Comparison of ENCODE assay signal across 19 cellular contexts in the genomic region with DNA sequence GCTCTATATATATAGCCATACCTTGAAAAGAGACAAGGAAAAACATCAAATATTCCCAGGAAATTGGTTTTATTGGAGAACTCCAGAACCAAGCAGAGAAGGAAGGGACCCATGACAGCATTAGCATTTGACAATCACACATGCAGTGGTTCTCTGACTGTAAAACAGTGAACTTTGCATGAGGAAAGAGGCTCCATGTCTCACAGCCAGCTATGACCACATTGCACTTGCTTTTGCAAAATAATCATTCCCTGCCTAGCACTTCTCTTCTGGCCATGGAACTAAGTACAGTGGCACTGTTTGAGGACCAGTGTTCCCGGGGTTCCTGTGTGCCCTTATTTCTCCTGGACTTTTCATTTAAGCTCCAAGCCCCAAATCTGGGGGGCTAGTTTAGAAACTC.
DNase-seq lines count a peak whose midpoint lies in the region; ATAC-seq and TF ChIP-seq lines count a peak whose summit lies in the region.
"Had no signal": no experiment of that assay in that cellular context is flagged by ENCODE, and none has a peak within 500 bp of the region (broad histone marks: within the 10 kb centered on the region; RNA-seq: fewer than 3 reads in every experiment).

No MANE protein-coding gene starts in this region.

- CTCF ChIA-PET in A673 (lab: Charles Lee) (interaction anchor here (0.6 to 1.1 kb wide), 4 partner anchors 33 to 650 kb away, joined by 4 to 8 read pairs (median 6); no protein-coding TSS in a partner anchor), Caco-2 (lab: Charles Lee) (interaction anchor here (0.6 kb wide), 1 partner anchor 493 kb away, joined by 4 read pairs; no protein-coding TSS in a partner anchor)

- no peak overlapping the region for H3K9ac ChIP-seq in Karpas-422 (ENCODE audit: low read length)

- POLR2A ChIA-PET in A673 (lab: Charles Lee; ENCODE audit: low non-redundant PET) (interaction anchor here (0.5 to 0.6 kb wide), 2 partner anchors 22 to 520 kb away, joined by 3 read pairs; no protein-coding TSS in a partner anchor), Caco-2 (lab: Charles Lee) (no interaction called here)

- H3K36me3 ChIP-seq in A673 (ENCODE audit: insufficient read depth, low read length, poor library complexity, severe bottlenecking) (peaks cover under 1% of the 10 kb centered on the region), Caco-2 (ENCODE audit: control insufficient read depth, insufficient read depth, low read length) (peaks cover 13% of the 10 kb centered on the region), Karpas-422 (ENCODE audit: insufficient read depth, low read length) (no peaks in the 10 kb centered on the region)
- H3K36me3 ChIP-seq: prostate gland had no signal

- H3K27ac Mint-ChIP-seq in Caco-2 (ENCODE audit: unreplicated experiment) (peak overlapping the region; percentile 67), endothelial cell (ENCODE audit: unreplicated experiment) (peak overlapping the region; percentile 2)

- H3K9me2 ChIP-seq in Karpas-422 (replicated peaks; ENCODE audit: insufficient read depth, low read length) = no peaks in the 10 kb centered on the region

- H2AFZ ChIP-seq in Karpas-422 (ENCODE audit: low read length) = no peak overlapping the region

- H3K4me1 ChIP-seq in A673 (ENCODE audit: insufficient read depth, low read length, poor library complexity, severe bottlenecking) = peaks cover 77% of the 10 kb centered on the region
- peaks cover 39% of the 10 kb centered on the region for H3K4me1 ChIP-seq in Caco-2
- H3K4me1 ChIP-seq in Karpas-422 (ENCODE audit: low read length) = 0 out of 2 replicates have a peak, but pooled peaks cover 3% of the 10 kb centered on the region

- DNase-seq in A673 (ENCODE audit: low spot score) = peak; percentile 73
- DNase-seq in Caco-2 = no peak
- DNase-seq in endothelial cell (ENCODE audit: low spot score) = no peak
- DNase-seq in sciatic nerve (ENCODE audit: low spot score) = no peak
- DNase-seq in NCI-H748 (lab: John Stamatoyannopoulos, UW; ENCODE audit: unreplicated experiment) = no peak
- DNase-seq in Karpas-422 = no peak
- DNase-seq in NCI-H69 (lab: John Stamatoyannopoulos, UW) = no peak
- DNase-seq: activated CD4-positive, alpha-beta T cell treated with anti-CD3 and anti-CD28 coated beads for 1 hour; amniotic stem cell; foreskin keratinocyte; NCI-H146; NCI-H2227 treated with DMSO at 0.1 percent for 48 hours; SIG-M5; stimulated activated CD4-positive, alpha-beta T cell treated with anti-CD3 and anti-CD28 coated beads, Interleukin-12 subunit alpha, Interleukin-12 subunit beta, amount 100 ng/mL, for 4 hours; stimulated activated naive CD4-positive, alpha-beta T cell treated with Interleukin-2 at 50 U/mL for 16 hours had no signal

- no peaks in the 10 kb centered on the region for H3K9me3 Mint-ChIP-seq in Caco-2 (ENCODE audit: unreplicated experiment)
- no peaks in the 10 kb centered on the region for H3K9me3 Mint-ChIP-seq in endothelial cell (ENCODE audit: unreplicated experiment)
- H3K9me3 Mint-ChIP-seq: nephron progenitor cell; T-helper 2 cell treated with Interferon-gamma antibody and Interleukin-4, amounts not matched to agents 5 μg/mL and 100 μg/mL, for 36 hours had no signal

- H3K4me3 ChIP-seq in A673 (ENCODE audit: low read depth, low read length, poor library complexity, severe bottlenecking) = no peak overlapping the region
- H3K4me3 ChIP-seq in Caco-2 (ENCODE audit: low read depth, low read length) = no peak overlapping the region
- H3K4me3 ChIP-seq in Karpas-422 (ENCODE audit: low read length) = no peak overlapping the region
- H3K4me3 ChIP-seq: lung, prostate gland had no signal

- peak overlapping the region; percentile 61 for H3K27ac ChIP-seq in A673 (ENCODE audit: low read depth, low read length, poor library complexity, severe bottlenecking)
- H3K27ac ChIP-seq in Karpas-422 (ENCODE audit: low read length) = no peak overlapping the region
- H3K27ac ChIP-seq: foreskin keratinocyte, prostate gland had no signal

- ATAC-seq in sciatic nerve = peak; percentile 11
- ATAC-seq: foreskin keratinocyte had no signal

- TF ChIP-seq CTCF in A673 (conservative IDR thresholded peaks at IDR 0.05; ENCODE audit: low read depth, low read length) = no peak
- no peak for TF ChIP-seq CTCF in Caco-2 (IDR thresholded peaks at IDR 0.05; ENCODE audit: insufficient read depth in 1 of 2, low read depth in 1 of 2, low read length in 1 of 2, severe bottlenecking in 1 of 2, unreplicated experiment in 1 of 2)
- no peak for TF ChIP-seq CTCF in endothelial cell (IDR thresholded peaks at IDR 0.05; ENCODE audit: unreplicated experiment)

- H4K20me1 ChIP-seq in Karpas-422 (ENCODE audit: insufficient read depth, low read depth, low read length) = no peaks in the 10 kb centered on the region

- no peak overlapping the region for H3K4me2 ChIP-seq in Karpas-422 (ENCODE audit: low read depth, low read length, poor library complexity, severe bottlenecking)

- H3K4me3 Mint-ChIP-seq in Caco-2 (ENCODE audit: unreplicated experiment) = peak overlapping the region; percentile 28
- no peak overlapping the region for H3K4me3 Mint-ChIP-seq in endothelial cell (ENCODE audit: unreplicated experiment)
- H3K4me3 Mint-ChIP-seq: nephron progenitor cell; T-helper 2 cell treated with Interferon-gamma antibody and Interleukin-4, amounts not matched to agents 5 μg/mL and 100 μg/mL, for 36 hours had no signal

- H3K36me3 Mint-ChIP-seq in Caco-2 (ENCODE audit: insufficient read depth, unreplicated experiment) (peaks cover 96% of the 10 kb centered on the region), endothelial cell (ENCODE audit: low read depth, unreplicated experiment) (peaks cover 60% of the 10 kb centered on the region)

- H3K9me3 ChIP-seq in A673 (ENCODE audit: low read depth, low read length, poor library complexity, severe bottlenecking) (no peaks in the 10 kb centered on the region), Caco-2 (no peaks in the 10 kb centered on the region), Karpas-422 (ENCODE audit: low read length) (no peaks in the 10 kb centered on the region)
- H3K9me3 ChIP-seq: prostate gland had no signal

- BruUV-seq in A673 (replicated peaks; lab: Mats Ljungman, UMichigan) (no TSS peak), Caco-2 (replicated peaks; lab: Mats Ljungman, UMichigan) (no TSS peak)

- H3K27me3 Mint-ChIP-seq in Caco-2 (ENCODE audit: insufficient read depth, unreplicated experiment) (no peaks in the 10 kb centered on the region), endothelial cell (ENCODE audit: unreplicated experiment) (no peaks in the 10 kb centered on the region)

- peaks cover 44% of the 10 kb centered on the region for H3K4me1 Mint-ChIP-seq in Caco-2 (ENCODE audit: low read depth, unreplicated experiment)
- peaks cover 49% of the 10 kb centered on the region for H3K4me1 Mint-ChIP-seq in endothelial cell (ENCODE audit: unreplicated experiment)

- intact Hi-C loops in A673 (cut with micrococcal nuclease; ENCODE audit: unreplicated experiment) = loop anchor here (2.0 to 5.0 kb wide), 8 partner anchors 35 to 679 kb away; partner anchors contain the start of gene TGFBR2
- intact Hi-C loops in Caco-2 (cut with micrococcal nuclease; ENCODE audit: unreplicated experiment) = loop anchor here (2.0 to 10.0 kb wide), 5 partner anchors 85 to 579 kb away; partner anchors contain the start of gene TGFBR2
- intact Hi-C loops in sciatic nerve (cut with DNase I) = no loop called here

- no peaks in the 10 kb centered on the region for H3K27me3 ChIP-seq in A673 (replicated peaks; ENCODE audit: insufficient read depth, low read depth, low read length, poor library complexity)
- no peaks in the 10 kb centered on the region for H3K27me3 ChIP-seq in Caco-2 (replicated peaks; ENCODE audit: control insufficient read depth, insufficient read depth, low read length)
- no peaks in the 10 kb centered on the region for H3K27me3 ChIP-seq in Karpas-422 (ENCODE audit: low read length)
- H3K27me3 ChIP-seq: foreskin keratinocyte had no signal

- H3K79me2 ChIP-seq in Karpas-422 (ENCODE audit: low read length) = no peaks in the 10 kb centered on the region
